Comparison of ENCODE assay signal across 10 cellular contexts in genomic region chr14:55802986-55803431, GRCh38.
DNase-seq lines count a peak whose midpoint lies in the region; ATAC-seq and TF ChIP-seq lines count a peak whose summit lies in the region.
"Had no signal": no experiment of that assay in that cellular context is flagged by ENCODE, and none has a peak within 500 bp of the region (broad histone marks: within the 10 kb centered on the region; RNA-seq: fewer than 3 reads in every experiment).

No MANE protein-coding gene starts in this region.

- H3K27ac ChIP-seq in 22Rv1: 0 out of 2 replicates have a peak overlapping the region, but pooled peaks have one; percentile 17
- H3K27ac ChIP-seq in GM23248: no peak overlapping the region
- H3K27ac ChIP-seq in fibroblast of lung (ENCODE audit: insufficient read depth, low read length): no peak overlapping the region

- no peaks in the 10 kb centered on the region for H4K20me1 ChIP-seq in GM23248 (ENCODE audit: insufficient read depth)
- no peaks in the 10 kb centered on the region for H4K20me1 ChIP-seq in fibroblast of lung (ENCODE audit: control insufficient read depth, extremely low read depth, insufficient read depth, low read length)

- H3K9me3 ChIP-seq in GM23248 (ENCODE audit: low read depth) (no peaks in the 10 kb centered on the region), fibroblast of lung (ENCODE audit: control insufficient read depth, insufficient read depth, low read depth, low read length) (no peaks in the 10 kb centered on the region)
- H3K9me3 ChIP-seq: MG63 had no signal

- H3K9ac ChIP-seq in GM23248 (no peak overlapping the region), fibroblast of lung (ENCODE audit: insufficient read depth, low read length) (no peak overlapping the region)

- H3K27me3 ChIP-seq in GM23248 (replicated peaks; ENCODE audit: insufficient read depth) (no peaks in the 10 kb centered on the region), fibroblast of lung (ENCODE audit: control insufficient read depth, insufficient read depth, low read length) (no peaks in the 10 kb centered on the region)
- H3K27me3 ChIP-seq: MG63 had no signal

- no peaks in the 10 kb centered on the region for H3F3A ChIP-seq in GM23248 (ENCODE audit: insufficient read depth)

- H3K4me2 ChIP-seq in GM23248 (ENCODE audit: unreplicated experiment): no peak overlapping the region
- H3K4me2 ChIP-seq in fibroblast of lung (ENCODE audit: extremely low read depth, insufficient read depth, low read length): no peak overlapping the region

- H2AFZ ChIP-seq in GM23248: no peak overlapping the region
- H2AFZ ChIP-seq in fibroblast of lung (ENCODE audit: low read length): no peak overlapping the region

- no peaks in the 10 kb centered on the region for H3K4me1 ChIP-seq in GM23248 (ENCODE audit: insufficient read depth)
- H3K4me1 ChIP-seq in fibroblast of lung (ENCODE audit: control insufficient read depth, extremely low read depth, insufficient read depth, low read length): no peaks in the 10 kb centered on the region

- TF ChIP-seq CTCF in 22Rv1 (IDR thresholded peaks at IDR 0.05) (peak; percentile 25; the same call in 1 of the 2 replicates), fibroblast of lung (conservative IDR thresholded peaks at IDR 0.05 in 1 of 2, IDR thresholded peaks at IDR 0.05 in 1 of 2; ENCODE audit: low read depth in 1 of 2, low read length in 2 of 2) (no peak)

- ATAC-seq in HG02973 (IDR thresholded peaks at IDR 0.05; ENCODE audit: unreplicated experiment): no peak

- no peaks in the 10 kb centered on the region for H3K9me2 ChIP-seq in GM23248 (ENCODE audit: insufficient read depth)

- DNase-seq in GM23248 (peak; percentile 52), SW480 (ENCODE audit: low spot score) (peak; percentile 87), fibroblast of lung (ENCODE audit: low read depth in 2 of 2) (peak; percentile 25 to 41), putamen (ENCODE audit: low spot score) (no peak), NCI-H2171 treated with DMSO at 0.1 percent for 48 hours (lab: John Stamatoyannopoulos, UW) (no peak), NCI-H2196 (lab: John Stamatoyannopoulos, UW; ENCODE audit: unreplicated experiment) (no peak)
- DNase-seq: MG63; stimulated activated CD8-positive, alpha-beta memory T cell treated with anti-CD3 and anti-CD28 coated beads, Interleukin-4, amount 100 ng/mL, for 48 hours had no signal

- H3K4me3 ChIP-seq in GM23248: no peak overlapping the region
- no peak overlapping the region for H3K4me3 ChIP-seq in fibroblast of lung (replicated peaks in 1 of 4; ENCODE audit: control extremely low read depth in 1 of 4, insufficient read depth in 1 of 4, low read depth in 3 of 4, low read length in 4 of 4)
- H3K4me3 ChIP-seq: MG63 had no signal

- H3K36me3 ChIP-seq in GM23248 (ENCODE audit: low read depth) (no peaks in the 10 kb centered on the region), fibroblast of lung (ENCODE audit: control insufficient read depth, insufficient read depth, low read length) (no peaks in the 10 kb centered on the region)
- H3K36me3 ChIP-seq: MG63 had no signal

- H3K79me2 ChIP-seq in GM23248 (ENCODE audit: insufficient read depth): no peaks in the 10 kb centered on the region
- H3K79me2 ChIP-seq in fibroblast of lung (ENCODE audit: control insufficient read depth, insufficient read depth, low read length): no peaks in the 10 kb centered on the region

- in situ Hi-C loops in GM23248 (cut with MboI): no loop called here

Comparison
In these comparisons a context has a peak if more than half of its experiments do, and no peak if none do; other contexts are left out.
1. DNase-seq: peak in GM23248 (single experiment), SW480 (single experiment) and fibroblast of lung (2 of 2); none in putamen (single experiment), NCI-H2171 treated with DMSO at 0.1 percent for 48 hours (single experiment) and NCI-H2196 (single experiment).